17 cellular contexts compared by ENCODE assay signal in the genomic region with DNA sequence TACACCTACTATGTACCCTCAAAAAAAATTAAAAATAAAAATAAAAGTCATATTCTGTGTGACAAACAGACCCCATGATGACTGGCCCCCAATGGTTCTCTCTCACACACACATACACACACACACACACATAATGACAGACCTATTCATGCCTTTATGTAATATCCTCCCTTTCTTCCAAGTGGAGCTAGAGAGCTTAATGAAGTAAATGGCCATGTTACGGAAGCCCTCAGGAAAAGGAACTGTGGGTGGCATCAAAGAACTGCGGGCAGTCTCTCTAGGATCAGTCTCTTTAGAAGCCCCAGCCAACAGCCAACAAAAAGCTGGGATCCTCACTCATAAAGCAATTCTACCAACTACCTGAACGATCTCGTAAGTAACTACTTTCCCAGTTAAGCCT.
A peak's percentile ranks its signal among the peaks of the same experiment; 100 is the strongest.
DNase-seq lines count a peak whose midpoint lies in the region; ATAC-seq and TF ChIP-seq lines count a peak whose summit lies in the region.
"Had no signal": no experiment of that assay in that cellular context is flagged by ENCODE, and none has a peak within 500 bp of the region (broad histone marks: within the 10 kb centered on the region; RNA-seq: fewer than 3 reads in every experiment).

No MANE protein-coding gene starts in this region.

- 4% methylated on average over 4 of the region's 4 CpGs for WGBS in mammary epithelial cell (ENCODE audit: low coverage, missing lambda C conversion rate)

- no peaks in the 10 kb centered on the region for H3K9me3 ChIP-seq in A673 (ENCODE audit: low read depth, low read length, poor library complexity, severe bottlenecking)
- no peaks in the 10 kb centered on the region for H3K9me3 ChIP-seq in mammary epithelial cell (replicated peaks; ENCODE audit: insufficient read depth, low read length)
- H3K9me3 ChIP-seq: esophagus muscularis mucosa, right atrium auricular region had no signal

- intact Hi-C loops in A673 (cut with micrococcal nuclease; ENCODE audit: unreplicated experiment) (loop anchor here (5.0 kb wide), 1 partner anchor 125 kb away; the partner anchor contains the start of gene SIK3), mammary epithelial cell (cut with micrococcal nuclease) (no loop called here)

- H3K27me3 ChIP-seq in A673 (replicated peaks; ENCODE audit: insufficient read depth, low read depth, low read length, poor library complexity) (no peaks in the 10 kb centered on the region), HL-60 (ENCODE audit: insufficient read depth, poor library complexity, severe bottlenecking) (no peaks in the 10 kb centered on the region), mammary epithelial cell (ENCODE audit: insufficient read depth, low read length) (no peaks in the 10 kb centered on the region)
- H3K27me3 ChIP-seq: esophagus muscularis mucosa, right atrium auricular region had no signal

- H3K36me3 Mint-ChIP-seq in memory B cell = peaks cover 9% of the 10 kb centered on the region

- ATAC-seq in memory B cell (ENCODE audit: low read depth) (no peak), HG03565 (IDR thresholded peaks at IDR 0.05; ENCODE audit: unreplicated experiment) (no peak), GM21786 (IDR thresholded peaks at IDR 0.05; ENCODE audit: unreplicated experiment) (no peak)
- ATAC-seq: activated naive CD4-positive, alpha-beta T cell treated with anti-CD3 and anti-CD28 coated beads, Interleukin-2, amount 50 U/mL, for 72 hours; stimulated activated effector memory CD8-positive, alpha-beta T cell treated with anti-CD3 and anti-CD28 coated beads, Interleukin-12 subunit alpha, Interleukin-12 subunit beta, amount 100 ng/mL, for 72 hours had no signal

- BruUV-seq in A673 (replicated peaks; lab: Mats Ljungman, UMichigan) = no TSS peak
- BruUV-seq in mammary epithelial cell (replicated peaks; lab: Mats Ljungman, UMichigan) = no TSS peak

- in situ Hi-C loops in mammary epithelial cell (cut with MboI; ENCODE audit: low sequenced_read_pairs in 2 of 2) = no loop called here

- H3K9me3 Mint-ChIP-seq in memory B cell = no peaks in the 10 kb centered on the region
- H3K9me3 Mint-ChIP-seq: activated naive CD4-positive, alpha-beta T cell treated with anti-CD3 and anti-CD28 coated beads, Interleukin-2, amount 50 U/mL, for 72 hours; stimulated activated effector memory CD8-positive, alpha-beta T cell treated with anti-CD3 and anti-CD28 coated beads, Interleukin-12 subunit alpha, Interleukin-12 subunit beta, amount 100 ng/mL, for 72 hours had no signal

- H3K27ac ChIP-seq in A673 (ENCODE audit: low read depth, low read length, poor library complexity, severe bottlenecking) = peak overlapping the region; percentile 25
- H3K27ac ChIP-seq in HL-60 (replicated peaks) = peak overlapping the region; percentile 14; the same call in 1 of the 2 replicates
- no peak overlapping the region for H3K27ac ChIP-seq in mammary epithelial cell (ENCODE audit: insufficient read depth, low read depth, low read length)
- H3K27ac ChIP-seq: esophagus muscularis mucosa, right atrium auricular region had no signal

- H4K20me1 ChIP-seq in mammary epithelial cell (ENCODE audit: insufficient read depth, low read length) = no peaks in the 10 kb centered on the region

- dilution Hi-C loops in mammary epithelial cell (cut with HindIII; ENCODE audit: low sequenced_read_pairs) = no loop called here

- H3K9ac ChIP-seq in mammary epithelial cell (ENCODE audit: insufficient read depth, low read length) = no peak overlapping the region

- peak overlapping the region; percentile 4 for H2AFZ ChIP-seq in mammary epithelial cell (ENCODE audit: low read depth, low read length)

- H3K4me3 ChIP-seq in A673 (ENCODE audit: low read depth, low read length, poor library complexity, severe bottlenecking) (no peak overlapping the region), HL-60 (replicated peaks; ENCODE audit: insufficient read depth, low read length) (no peak overlapping the region), mammary epithelial cell (replicated peaks in 1 of 3; ENCODE audit: insufficient read depth in 1 of 3, low read depth in 2 of 3, low read length in 3 of 3) (no peak overlapping the region)
- H3K4me3 ChIP-seq: esophagus muscularis mucosa, right atrium auricular region had no signal

- H3K4me1 Mint-ChIP-seq in memory B cell = peaks cover 21% of the 10 kb centered on the region

- H3K27me3 Mint-ChIP-seq in memory B cell = no peaks in the 10 kb centered on the region

- H3K4me1 ChIP-seq in A673 (ENCODE audit: insufficient read depth, low read length, poor library complexity, severe bottlenecking) (peaks cover 31% of the 10 kb centered on the region), mammary epithelial cell (ENCODE audit: insufficient read depth, low read length) (peaks cover 5% of the 10 kb centered on the region)

- POLR2A ChIA-PET in A673 (lab: Charles Lee; ENCODE audit: low non-redundant PET) = interaction anchor here (0.5 to 0.7 kb wide), 3 partner anchors 10 to 202 kb away, joined by 3 to 4 read pairs (median 3); no protein-coding TSS in a partner anchor

- H3K36me3 ChIP-seq in A673 (ENCODE audit: insufficient read depth, low read length, poor library complexity, severe bottlenecking) = no peaks in the 10 kb centered on the region
- no peaks in the 10 kb centered on the region for H3K36me3 ChIP-seq in mammary epithelial cell (ENCODE audit: insufficient read depth, low read length)
- H3K36me3 ChIP-seq: esophagus muscularis mucosa, right atrium auricular region had no signal

- no peak overlapping the region for H3K4me2 ChIP-seq in mammary epithelial cell (ENCODE audit: insufficient read depth, low read depth, low read length)

- no peak overlapping the region for H3K4me3 Mint-ChIP-seq in memory B cell
- H3K4me3 Mint-ChIP-seq: stimulated activated effector memory CD8-positive, alpha-beta T cell treated with anti-CD3 and anti-CD28 coated beads, Interleukin-12 subunit alpha, Interleukin-12 subunit beta, amount 100 ng/mL, for 72 hours had no signal

- H3K27ac Mint-ChIP-seq in memory B cell = peak overlapping the region; percentile 50
- H3K27ac Mint-ChIP-seq: activated naive CD4-positive, alpha-beta T cell treated with anti-CD3 and anti-CD28 coated beads, Interleukin-2, amount 50 U/mL, for 72 hours; stimulated activated effector memory CD8-positive, alpha-beta T cell treated with anti-CD3 and anti-CD28 coated beads, Interleukin-12 subunit alpha, Interleukin-12 subunit beta, amount 100 ng/mL, for 72 hours had no signal

- TF ChIP-seq CTCF in A673 (conservative IDR thresholded peaks at IDR 0.05; ENCODE audit: low read depth, low read length) (peak; percentile 67), HL-60 (IDR thresholded peaks at IDR 0.05; ENCODE audit: insufficient read depth, low read length) (no peak), mammary epithelial cell (conservative IDR thresholded peaks at IDR 0.05 in 1 of 2, IDR thresholded peaks at IDR 0.05 in 1 of 2; ENCODE audit: extremely low read depth in 1 of 2, insufficient read depth in 1 of 2, low read depth in 1 of 2, low read length in 2 of 2) (peak in 1 of 2 donors; percentile 43)

- CTCF ChIA-PET in A673 (lab: Charles Lee) = interaction anchor here (0.5 to 1.7 kb wide), 9 partner anchors 22 to 166 kb away, joined by 3 to 11 read pairs (median 4); partner anchors contain the start of gene SIK3
- CTCF ChIA-PET in mammary epithelial cell (lab: Charles Lee; ENCODE audit: low non-redundant PET) = interaction anchor here (0.6 kb wide), 1 partner anchor 39 kb away, joined by 6 read pairs; no protein-coding TSS in a partner anchor

- H3K79me2 ChIP-seq in mammary epithelial cell (ENCODE audit: insufficient read depth, low read length) = peaks cover 44% of the 10 kb centered on the region

- DNase-seq in A673 (ENCODE audit: low spot score) (peak; percentile 95), HL-60 (ENCODE audit: low read depth in 1 of 2, low spot score in 1 of 2) (peak; percentile 29 to 59), mammary epithelial cell (no peak), memory B cell (ENCODE audit: low spot score in 2 of 2) (no peak), ecto neural progenitor cell (ENCODE audit: low spot score) (no peak), NCI-H2107 (lab: John Stamatoyannopoulos, UW) (no peak)
- DNase-seq: cerebellar nuclear complex; EL; IMR-90; NCI-H1694; stimulated activated CD4-positive, alpha-beta T cell treated with anti-CD3 and anti-CD28 coated beads, Interleukin-4, amount 100 ng/mL, for 24 hours had no signal

Comparison
In these comparisons a context has a peak if more than half of its experiments do, and no peak if none do; other contexts are left out.
1. DNase-seq: peak in A673 (single experiment) and HL-60 (2 of 2); none in mammary epithelial cell (single experiment), memory B cell (0 of 2), ecto neural progenitor cell (single experiment) and NCI-H2107 (single experiment).